2 cellular contexts compared by ENCODE assay signal in the genomic region with DNA sequence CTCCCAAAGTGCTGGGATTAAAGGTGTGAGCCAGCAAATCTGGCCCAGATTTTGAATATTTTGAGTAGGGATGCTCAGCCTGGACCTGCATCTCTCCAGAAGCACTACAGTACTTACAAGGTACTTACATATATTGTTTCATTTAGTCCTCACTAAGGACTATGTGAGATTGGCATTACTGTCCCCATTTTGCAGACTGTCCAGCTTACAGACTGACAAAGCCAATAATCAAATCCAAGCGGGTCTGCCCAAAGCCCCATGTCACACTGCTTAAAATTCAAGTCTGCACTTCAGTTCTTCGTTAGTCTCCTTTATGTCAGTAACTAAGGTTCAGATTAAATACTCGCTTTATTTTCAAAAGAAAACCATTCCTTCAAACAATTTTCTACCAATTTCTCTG.
TF ChIP-seq lines count a peak whose summit lies in the region.

No MANE protein-coding gene starts in this region.

TF ChIP-seq in GM23338, 12 proteins besides CTCF, POLR2A, EP300 and RAD21 (continued from another document):
- TF ChIP-seq, protein P1, sequence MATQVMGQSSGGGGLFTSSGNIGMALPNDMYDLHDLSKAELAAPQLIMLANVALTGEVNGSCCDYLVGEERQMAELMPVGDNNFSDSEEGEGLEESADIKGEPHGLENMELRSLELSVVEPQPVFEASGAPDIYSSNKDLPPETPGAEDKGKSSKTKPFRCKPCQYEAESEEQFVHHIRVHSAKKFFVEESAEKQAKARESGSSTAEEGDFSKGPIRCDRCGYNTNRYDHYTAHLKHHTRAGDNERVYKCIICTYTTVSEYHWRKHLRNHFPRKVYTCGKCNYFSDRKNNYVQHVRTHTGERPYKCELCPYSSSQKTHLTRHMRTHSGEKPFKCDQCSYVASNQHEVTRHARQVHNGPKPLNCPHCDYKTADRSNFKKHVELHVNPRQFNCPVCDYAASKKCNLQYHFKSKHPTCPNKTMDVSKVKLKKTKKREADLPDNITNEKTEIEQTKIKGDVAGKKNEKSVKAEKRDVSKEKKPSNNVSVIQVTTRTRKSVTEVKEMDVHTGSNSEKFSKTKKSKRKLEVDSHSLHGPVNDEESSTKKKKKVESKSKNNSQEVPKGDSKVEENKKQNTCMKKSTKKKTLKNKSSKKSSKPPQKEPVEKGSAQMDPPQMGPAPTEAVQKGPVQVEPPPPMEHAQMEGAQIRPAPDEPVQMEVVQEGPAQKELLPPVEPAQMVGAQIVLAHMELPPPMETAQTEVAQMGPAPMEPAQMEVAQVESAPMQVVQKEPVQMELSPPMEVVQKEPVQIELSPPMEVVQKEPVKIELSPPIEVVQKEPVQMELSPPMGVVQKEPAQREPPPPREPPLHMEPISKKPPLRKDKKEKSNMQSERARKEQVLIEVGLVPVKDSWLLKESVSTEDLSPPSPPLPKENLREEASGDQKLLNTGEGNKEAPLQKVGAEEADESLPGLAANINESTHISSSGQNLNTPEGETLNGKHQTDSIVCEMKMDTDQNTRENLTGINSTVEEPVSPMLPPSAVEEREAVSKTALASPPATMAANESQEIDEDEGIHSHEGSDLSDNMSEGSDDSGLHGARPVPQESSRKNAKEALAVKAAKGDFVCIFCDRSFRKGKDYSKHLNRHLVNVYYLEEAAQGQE (IDR thresholded peaks at IDR 0.05; ENCODE audit: unreplicated experiment), result no peak
- TF ChIP-seq, protein P2, sequence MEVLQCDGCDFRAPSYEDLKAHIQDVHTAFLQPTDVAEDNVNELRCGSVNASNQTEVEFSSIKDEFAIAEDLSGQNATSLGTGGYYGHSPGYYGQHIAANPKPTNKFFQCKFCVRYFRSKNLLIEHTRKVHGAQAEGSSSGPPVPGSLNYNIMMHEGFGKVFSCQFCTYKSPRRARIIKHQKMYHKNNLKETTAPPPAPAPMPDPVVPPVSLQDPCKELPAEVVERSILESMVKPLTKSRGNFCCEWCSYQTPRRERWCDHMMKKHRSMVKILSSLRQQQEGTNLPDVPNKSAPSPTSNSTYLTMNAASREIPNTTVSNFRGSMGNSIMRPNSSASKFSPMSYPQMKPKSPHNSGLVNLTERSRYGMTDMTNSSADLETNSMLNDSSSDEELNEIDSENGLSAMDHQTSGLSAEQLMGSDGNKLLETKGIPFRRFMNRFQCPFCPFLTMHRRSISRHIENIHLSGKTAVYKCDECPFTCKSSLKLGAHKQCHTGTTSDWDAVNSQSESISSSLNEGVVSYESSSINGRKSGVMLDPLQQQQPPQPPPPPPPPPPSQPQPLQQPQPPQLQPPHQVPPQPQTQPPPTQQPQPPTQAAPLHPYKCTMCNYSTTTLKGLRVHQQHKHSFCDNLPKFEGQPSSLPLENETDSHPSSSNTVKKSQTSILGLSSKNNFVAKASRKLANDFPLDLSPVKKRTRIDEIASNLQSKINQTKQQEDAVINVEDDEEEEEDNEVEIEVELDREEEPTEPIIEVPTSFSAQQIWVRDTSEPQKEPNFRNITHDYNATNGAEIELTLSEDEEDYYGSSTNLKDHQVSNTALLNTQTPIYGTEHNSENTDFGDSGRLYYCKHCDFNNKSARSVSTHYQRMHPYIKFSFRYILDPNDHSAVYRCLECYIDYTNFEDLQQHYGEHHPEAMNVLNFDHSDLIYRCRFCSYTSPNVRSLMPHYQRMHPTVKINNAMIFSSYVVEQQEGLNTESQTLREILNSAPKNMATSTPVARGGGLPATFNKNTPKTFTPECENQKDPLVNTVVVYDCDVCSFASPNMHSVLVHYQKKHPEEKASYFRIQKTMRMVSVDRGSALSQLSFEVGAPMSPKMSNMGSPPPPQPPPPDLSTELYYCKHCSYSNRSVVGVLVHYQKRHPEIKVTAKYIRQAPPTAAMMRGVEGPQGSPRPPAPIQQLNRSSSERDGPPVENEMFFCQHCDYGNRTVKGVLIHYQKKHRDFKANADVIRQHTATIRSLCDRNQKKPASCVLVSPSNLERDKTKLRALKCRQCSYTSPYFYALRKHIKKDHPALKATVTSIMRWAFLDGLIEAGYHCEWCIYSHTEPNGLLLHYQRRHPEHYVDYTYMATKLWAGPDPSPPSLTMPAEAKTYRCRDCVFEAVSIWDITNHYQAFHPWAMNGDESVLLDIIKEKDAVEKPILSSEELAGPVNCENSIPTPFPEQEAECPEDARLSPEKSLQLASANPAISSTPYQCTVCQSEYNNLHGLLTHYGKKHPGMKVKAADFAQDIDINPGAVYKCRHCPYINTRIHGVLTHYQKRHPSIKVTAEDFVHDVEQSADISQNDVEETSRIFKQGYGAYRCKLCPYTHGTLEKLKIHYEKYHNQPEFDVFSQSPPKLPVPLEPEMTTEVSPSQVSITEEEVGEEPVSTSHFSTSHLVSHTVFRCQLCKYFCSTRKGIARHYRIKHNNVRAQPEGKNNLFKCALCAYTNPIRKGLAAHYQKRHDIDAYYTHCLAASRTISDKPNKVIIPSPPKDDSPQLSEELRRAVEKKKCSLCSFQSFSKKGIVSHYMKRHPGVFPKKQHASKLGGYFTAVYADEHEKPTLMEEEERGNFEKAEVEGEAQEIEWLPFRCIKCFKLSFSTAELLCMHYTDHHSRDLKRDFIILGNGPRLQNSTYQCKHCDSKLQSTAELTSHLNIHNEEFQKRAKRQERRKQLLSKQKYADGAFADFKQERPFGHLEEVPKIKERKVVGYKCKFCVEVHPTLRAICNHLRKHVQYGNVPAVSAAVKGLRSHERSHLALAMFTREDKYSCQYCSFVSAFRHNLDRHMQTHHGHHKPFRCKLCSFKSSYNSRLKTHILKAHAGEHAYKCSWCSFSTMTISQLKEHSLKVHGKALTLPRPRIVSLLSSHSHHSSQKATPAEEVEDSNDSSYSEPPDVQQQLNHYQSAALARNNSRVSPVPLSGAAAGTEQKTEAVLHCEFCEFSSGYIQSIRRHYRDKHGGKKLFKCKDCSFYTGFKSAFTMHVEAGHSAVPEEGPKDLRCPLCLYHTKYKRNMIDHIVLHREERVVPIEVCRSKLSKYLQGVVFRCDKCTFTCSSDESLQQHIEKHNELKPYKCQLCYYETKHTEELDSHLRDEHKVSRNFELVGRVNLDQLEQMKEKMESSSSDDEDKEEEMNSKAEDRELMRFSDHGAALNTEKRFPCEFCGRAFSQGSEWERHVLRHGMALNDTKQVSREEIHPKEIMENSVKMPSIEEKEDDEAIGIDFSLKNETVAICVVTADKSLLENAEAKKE (CRISPR knock-in tag; IDR thresholded peaks at IDR 0.05), result no peak
- TF ChIP-seq, protein P3, sequence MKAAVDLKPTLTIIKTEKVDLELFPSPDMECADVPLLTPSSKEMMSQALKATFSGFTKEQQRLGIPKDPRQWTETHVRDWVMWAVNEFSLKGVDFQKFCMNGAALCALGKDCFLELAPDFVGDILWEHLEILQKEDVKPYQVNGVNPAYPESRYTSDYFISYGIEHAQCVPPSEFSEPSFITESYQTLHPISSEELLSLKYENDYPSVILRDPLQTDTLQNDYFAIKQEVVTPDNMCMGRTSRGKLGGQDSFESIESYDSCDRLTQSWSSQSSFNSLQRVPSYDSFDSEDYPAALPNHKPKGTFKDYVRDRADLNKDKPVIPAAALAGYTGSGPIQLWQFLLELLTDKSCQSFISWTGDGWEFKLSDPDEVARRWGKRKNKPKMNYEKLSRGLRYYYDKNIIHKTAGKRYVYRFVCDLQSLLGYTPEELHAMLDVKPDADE (IDR thresholded peaks at IDR 0.05), result no peak
- no peak for TF ChIP-seq EZH2phosphoT487 (IDR thresholded peaks at IDR 0.05; ENCODE audit: unreplicated experiment)
- no peak for TF ChIP-seq ZNF114 (CRISPR knock-in tag; IDR thresholded peaks at IDR 0.05)
- no peak for TF ChIP-seq NANOG (IDR thresholded peaks at IDR 0.05; ENCODE audit: borderline replicate concordance)
- TF ChIP-seq JUNB (IDR thresholded peaks at IDR 0.05; ENCODE audit: unreplicated experiment), result no peak
- no peak for TF ChIP-seq EZH2 (IDR thresholded peaks at IDR 0.05; ENCODE audit: low read depth, unreplicated experiment)
- no peak for TF ChIP-seq STAT1 (IDR thresholded peaks at IDR 0.05; ENCODE audit: unreplicated experiment)

TF ChIP-seq in WTC11, 78 proteins besides CTCF, POLR2A, EP300 and RAD21:
- TF ChIP-seq, protein P4, sequence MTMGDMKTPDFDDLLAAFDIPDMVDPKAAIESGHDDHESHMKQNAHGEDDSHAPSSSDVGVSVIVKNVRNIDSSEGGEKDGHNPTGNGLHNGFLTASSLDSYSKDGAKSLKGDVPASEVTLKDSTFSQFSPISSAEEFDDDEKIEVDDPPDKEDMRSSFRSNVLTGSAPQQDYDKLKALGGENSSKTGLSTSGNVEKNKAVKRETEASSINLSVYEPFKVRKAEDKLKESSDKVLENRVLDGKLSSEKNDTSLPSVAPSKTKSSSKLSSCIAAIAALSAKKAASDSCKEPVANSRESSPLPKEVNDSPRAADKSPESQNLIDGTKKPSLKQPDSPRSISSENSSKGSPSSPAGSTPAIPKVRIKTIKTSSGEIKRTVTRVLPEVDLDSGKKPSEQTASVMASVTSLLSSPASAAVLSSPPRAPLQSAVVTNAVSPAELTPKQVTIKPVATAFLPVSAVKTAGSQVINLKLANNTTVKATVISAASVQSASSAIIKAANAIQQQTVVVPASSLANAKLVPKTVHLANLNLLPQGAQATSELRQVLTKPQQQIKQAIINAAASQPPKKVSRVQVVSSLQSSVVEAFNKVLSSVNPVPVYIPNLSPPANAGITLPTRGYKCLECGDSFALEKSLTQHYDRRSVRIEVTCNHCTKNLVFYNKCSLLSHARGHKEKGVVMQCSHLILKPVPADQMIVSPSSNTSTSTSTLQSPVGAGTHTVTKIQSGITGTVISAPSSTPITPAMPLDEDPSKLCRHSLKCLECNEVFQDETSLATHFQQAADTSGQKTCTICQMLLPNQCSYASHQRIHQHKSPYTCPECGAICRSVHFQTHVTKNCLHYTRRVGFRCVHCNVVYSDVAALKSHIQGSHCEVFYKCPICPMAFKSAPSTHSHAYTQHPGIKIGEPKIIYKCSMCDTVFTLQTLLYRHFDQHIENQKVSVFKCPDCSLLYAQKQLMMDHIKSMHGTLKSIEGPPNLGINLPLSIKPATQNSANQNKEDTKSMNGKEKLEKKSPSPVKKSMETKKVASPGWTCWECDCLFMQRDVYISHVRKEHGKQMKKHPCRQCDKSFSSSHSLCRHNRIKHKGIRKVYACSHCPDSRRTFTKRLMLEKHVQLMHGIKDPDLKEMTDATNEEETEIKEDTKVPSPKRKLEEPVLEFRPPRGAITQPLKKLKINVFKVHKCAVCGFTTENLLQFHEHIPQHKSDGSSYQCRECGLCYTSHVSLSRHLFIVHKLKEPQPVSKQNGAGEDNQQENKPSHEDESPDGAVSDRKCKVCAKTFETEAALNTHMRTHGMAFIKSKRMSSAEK (CRISPR knock-in tag; IDR thresholded peaks at IDR 0.05; ENCODE audit: borderline replicate concordance), result no peak
- TF ChIP-seq, protein P5, sequence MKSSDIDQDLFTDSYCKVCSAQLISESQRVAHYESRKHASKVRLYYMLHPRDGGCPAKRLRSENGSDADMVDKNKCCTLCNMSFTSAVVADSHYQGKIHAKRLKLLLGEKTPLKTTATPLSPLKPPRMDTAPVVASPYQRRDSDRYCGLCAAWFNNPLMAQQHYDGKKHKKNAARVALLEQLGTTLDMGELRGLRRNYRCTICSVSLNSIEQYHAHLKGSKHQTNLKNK (CRISPR knock-in tag; IDR thresholded peaks at IDR 0.05), result no peak
- TF ChIP-seq, protein P6, sequence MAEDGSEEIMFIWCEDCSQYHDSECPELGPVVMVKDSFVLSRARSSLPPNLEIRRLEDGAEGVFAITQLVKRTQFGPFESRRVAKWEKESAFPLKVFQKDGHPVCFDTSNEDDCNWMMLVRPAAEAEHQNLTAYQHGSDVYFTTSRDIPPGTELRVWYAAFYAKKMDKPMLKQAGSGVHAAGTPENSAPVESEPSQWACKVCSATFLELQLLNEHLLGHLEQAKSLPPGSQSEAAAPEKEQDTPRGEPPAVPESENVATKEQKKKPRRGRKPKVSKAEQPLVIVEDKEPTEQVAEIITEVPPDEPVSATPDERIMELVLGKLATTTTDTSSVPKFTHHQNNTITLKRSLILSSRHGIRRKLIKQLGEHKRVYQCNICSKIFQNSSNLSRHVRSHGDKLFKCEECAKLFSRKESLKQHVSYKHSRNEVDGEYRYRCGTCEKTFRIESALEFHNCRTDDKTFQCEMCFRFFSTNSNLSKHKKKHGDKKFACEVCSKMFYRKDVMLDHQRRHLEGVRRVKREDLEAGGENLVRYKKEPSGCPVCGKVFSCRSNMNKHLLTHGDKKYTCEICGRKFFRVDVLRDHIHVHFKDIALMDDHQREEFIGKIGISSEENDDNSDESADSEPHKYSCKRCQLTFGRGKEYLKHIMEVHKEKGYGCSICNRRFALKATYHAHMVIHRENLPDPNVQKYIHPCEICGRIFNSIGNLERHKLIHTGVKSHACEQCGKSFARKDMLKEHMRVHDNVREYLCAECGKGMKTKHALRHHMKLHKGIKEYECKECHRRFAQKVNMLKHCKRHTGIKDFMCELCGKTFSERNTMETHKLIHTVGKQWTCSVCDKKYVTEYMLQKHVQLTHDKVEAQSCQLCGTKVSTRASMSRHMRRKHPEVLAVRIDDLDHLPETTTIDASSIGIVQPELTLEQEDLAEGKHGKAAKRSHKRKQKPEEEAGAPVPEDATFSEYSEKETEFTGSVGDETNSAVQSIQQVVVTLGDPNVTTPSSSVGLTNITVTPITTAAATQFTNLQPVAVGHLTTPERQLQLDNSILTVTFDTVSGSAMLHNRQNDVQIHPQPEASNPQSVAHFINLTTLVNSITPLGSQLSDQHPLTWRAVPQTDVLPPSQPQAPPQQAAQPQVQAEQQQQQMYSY (CRISPR knock-in tag; IDR thresholded peaks at IDR 0.05), result no peak
- TF ChIP-seq, protein P7, sequence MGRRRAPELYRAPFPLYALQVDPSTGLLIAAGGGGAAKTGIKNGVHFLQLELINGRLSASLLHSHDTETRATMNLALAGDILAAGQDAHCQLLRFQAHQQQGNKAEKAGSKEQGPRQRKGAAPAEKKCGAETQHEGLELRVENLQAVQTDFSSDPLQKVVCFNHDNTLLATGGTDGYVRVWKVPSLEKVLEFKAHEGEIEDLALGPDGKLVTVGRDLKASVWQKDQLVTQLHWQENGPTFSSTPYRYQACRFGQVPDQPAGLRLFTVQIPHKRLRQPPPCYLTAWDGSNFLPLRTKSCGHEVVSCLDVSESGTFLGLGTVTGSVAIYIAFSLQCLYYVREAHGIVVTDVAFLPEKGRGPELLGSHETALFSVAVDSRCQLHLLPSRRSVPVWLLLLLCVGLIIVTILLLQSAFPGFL (CRISPR knock-in tag; IDR thresholded peaks at IDR 0.05; ENCODE audit: borderline replicate concordance), result no peak
- no peak for TF ChIP-seq RORB (CRISPR knock-in tag; IDR thresholded peaks at IDR 0.05)
- no peak for TF ChIP-seq ZNF317 (CRISPR knock-in tag; IDR thresholded peaks at IDR 0.05; ENCODE audit: borderline replicate concordance, low read depth)
- no peak for TF ChIP-seq OVOL2 (CRISPR knock-in tag; IDR thresholded peaks at IDR 0.05; ENCODE audit: borderline replicate concordance)
- TF ChIP-seq EMX1 (CRISPR knock-in tag; IDR thresholded peaks at IDR 0.05), result no peak
TF ChIP-seq in WTC11: peak in this region for 0.
